Comparison of ENCODE assay signal across 1 cellular context in genomic region chr13:90070837-90071525, GRCh38.
TF ChIP-seq lines count a peak whose summit lies in the region.

No MANE protein-coding gene starts in this region.

TF ChIP-seq in HepG2, 621 proteins besides CTCF, POLR2A, EP300 and RAD21 (continued from another document):
- TF ChIP-seq ARID5B (CRISPR knock-in tag; IDR thresholded peaks at IDR 0.05), result peak; percentile 60; the same call in 1 of the 2 replicates
- no peak for TF ChIP-seq SIX1 (CRISPR knock-in tag; IDR thresholded peaks at IDR 0.05; ENCODE audit: borderline replicate concordance)
- TF ChIP-seq ZNF672 (CRISPR knock-in tag; IDR thresholded peaks at IDR 0.05), result no peak
- 0 out of 2 replicates have a peak, but pooled peaks have one; percentile 24 for TF ChIP-seq GFI1 (CRISPR knock-in tag; IDR thresholded peaks at IDR 0.05; ENCODE audit: borderline replicate concordance)
- TF ChIP-seq MEF2D (CRISPR knock-in tag; IDR thresholded peaks at IDR 0.05), result no peak
- no peak for TF ChIP-seq ZNF44 (CRISPR knock-in tag; IDR thresholded peaks at IDR 0.05)
- peak; percentile 50; the same call in 1 of the 2 replicates for TF ChIP-seq CEBPG (CRISPR knock-in tag; IDR thresholded peaks at IDR 0.05)
- TF ChIP-seq TCF7 (IDR thresholded peaks at IDR 0.05; ENCODE audit: low read depth), result peak; percentile 13; the same call in 1 of the 2 replicates
- TF ChIP-seq MAFG (CRISPR knock-in tag; IDR thresholded peaks at IDR 0.05), result no peak
- no peak for TF ChIP-seq IKZF5 (CRISPR knock-in tag; IDR thresholded peaks at IDR 0.05)
- TF ChIP-seq ZNF562 (CRISPR knock-in tag; IDR thresholded peaks at IDR 0.05; ENCODE audit: borderline replicate concordance), result no peak
- TF ChIP-seq ZBTB4 (CRISPR knock-in tag; IDR thresholded peaks at IDR 0.05; ENCODE audit: borderline replicate concordance), result no peak
- TF ChIP-seq ARID2 (CRISPR knock-in tag; IDR thresholded peaks at IDR 0.05; ENCODE audit: borderline replicate concordance), result no peak
- no peak for TF ChIP-seq HOXD1 (CRISPR knock-in tag; IDR thresholded peaks at IDR 0.05)
- TF ChIP-seq HMG20A (CRISPR knock-in tag; IDR thresholded peaks at IDR 0.05; ENCODE audit: borderline replicate concordance), result 0 out of 2 replicates have a peak, but pooled peaks have one; percentile 41
- no peak for TF ChIP-seq SOX6 (IDR thresholded peaks at IDR 0.05)
- peak; percentile 81 for TF ChIP-seq SOX6 (CRISPR knock-in tag; IDR thresholded peaks at IDR 0.05)
- TF ChIP-seq ZNF547 (CRISPR knock-in tag; IDR thresholded peaks at IDR 0.05), result no peak
- no peak for TF ChIP-seq ZNF878 (CRISPR knock-in tag; IDR thresholded peaks at IDR 0.05)
- TF ChIP-seq TFAP4 (IDR thresholded peaks at IDR 0.05; ENCODE audit: borderline replicate concordance, low read depth), result peak; percentile 75
- TF ChIP-seq GATAD2A (CRISPR knock-in tag; IDR thresholded peaks at IDR 0.05), result peak; percentile 15; the same call in 1 of the 2 replicates
- TF ChIP-seq ASH2L (IDR thresholded peaks at IDR 0.05; ENCODE audit: insufficient read length, low read depth, low read length), result peak; percentile 80
